In the genomic region with DNA sequence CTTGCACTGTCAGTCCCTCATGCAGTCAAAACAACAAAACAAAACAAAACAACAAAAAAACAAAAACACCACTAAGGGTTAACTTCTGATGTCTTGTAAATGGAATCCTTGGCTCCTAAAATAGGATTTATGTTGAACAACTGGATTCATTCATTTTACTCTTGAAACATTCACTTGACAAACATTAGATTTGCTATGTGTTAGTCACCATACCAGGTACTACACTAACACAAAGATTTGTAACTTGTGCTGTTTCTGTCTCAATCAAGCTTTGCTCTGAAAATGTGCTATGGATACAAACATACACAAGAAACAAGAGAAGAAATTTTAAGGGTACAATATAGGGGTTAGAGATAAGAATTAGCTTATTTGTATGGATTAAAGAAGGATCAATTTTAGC, we compare ENCODE assay signal across 22 cellular contexts.
"Had no signal": no experiment of that assay in that cellular context is flagged by ENCODE, and none has a peak within 500 bp of the region (broad histone marks: within the 10 kb centered on the region; RNA-seq: fewer than 3 reads in every experiment).

No MANE protein-coding gene starts in this region.

- H3K27me3 ChIP-seq: cardiac muscle cell, colonic mucosa, suprapubic skin, upper lobe of right lung had no signal

- H3K4me3 Mint-ChIP-seq: activated naive CD8-positive, alpha-beta T cell; activated T-cell treated with anti-CD3 and anti-CD28 coated beads, Interleukin-2, amount 50 U/mL, for 4 hours; natural killer cell treated with Interleukin-12 subunit alpha and Interleukin-12 subunit beta and Interleukin-15 and Interleukin-18, amount 100 ng/mL, for 72 hours; T-helper 17 cell had no signal

- H3K36me3 Mint-ChIP-seq: activated naive CD8-positive, alpha-beta T cell; natural killer cell treated with Interleukin-12 subunit alpha and Interleukin-12 subunit beta and Interleukin-15 and Interleukin-18, amount 100 ng/mL, for 72 hours had no signal

- H3K4me1 Mint-ChIP-seq: T-helper 17 cell had no signal

- H3K27me3 Mint-ChIP-seq: activated naive CD8-positive, alpha-beta T cell; natural killer cell treated with Interleukin-12 subunit alpha and Interleukin-12 subunit beta and Interleukin-15 and Interleukin-18, amount 100 ng/mL, for 72 hours; T-helper 17 cell had no signal

- H3K9me3 ChIP-seq: colonic mucosa, prostate gland, suprapubic skin, upper lobe of right lung had no signal

- H3K4me1 ChIP-seq: colonic mucosa, prostate gland, suprapubic skin, upper lobe of right lung had no signal

- H3K4me3 ChIP-seq: cardiac muscle cell, colonic mucosa, prostate gland, suprapubic skin, upper lobe of right lung had no signal

- FAIRE-seq: endothelial cell of umbilical vein, islet of Langerhans, TTC549 had no signal

- H3K36me3 ChIP-seq: cardiac muscle cell, colonic mucosa, prostate gland, suprapubic skin, upper lobe of right lung had no signal

- DNase-seq: activated CD4-positive, alpha-beta T cell treated with anti-CD3 and anti-CD28 coated beads for 1 hour; activated CD4-positive, alpha-beta T cell treated with anti-CD3 and anti-CD28 coated beads, Interleukin-2, amount 50 U/mL, for 48 hours; activated gamma-delta T cell; activated T-cell treated with anti-CD3 and anti-CD28 coated beads, Interleukin-2, amount 50 U/mL, for 4 hours; aorta; colonic mucosa; effector CD4-positive, alpha-beta T cell; head of caudate nucleus; stimulated activated CD4-positive, alpha-beta T cell treated with anti-CD3 and anti-CD28 coated beads, Interleukin-2, amount 100 ng/mL, for 48 hours; stimulated activated naive CD8-positive, alpha-beta T cell treated with anti-CD3 and anti-CD28 coated beads, Interleukin-15, Interleukin-2, amounts not matched to agents 100 U/mL and 50 U/mL, for 24 hours; T-helper 17 cell; upper lobe of right lung had no signal

- H3K27ac Mint-ChIP-seq: activated naive CD8-positive, alpha-beta T cell; natural killer cell treated with Interleukin-12 subunit alpha and Interleukin-12 subunit beta and Interleukin-15 and Interleukin-18, amount 100 ng/mL, for 72 hours; T-helper 17 cell had no signal

- ATAC-seq: activated T-cell treated with anti-CD3 and anti-CD28 coated beads, Interleukin-2, amount 50 U/mL, for 4 hours; left lobe of liver; natural killer cell treated with Interleukin-12 subunit alpha and Interleukin-12 subunit beta and Interleukin-15 and Interleukin-18, amount 100 ng/mL, for 72 hours; sciatic nerve; stimulated activated naive CD8-positive, alpha-beta T cell treated with anti-CD3 and anti-CD28 coated beads, Interleukin-15, Interleukin-2, amounts not matched to agents 100 U/mL and 50 U/mL, for 24 hours; T-helper 17 cell; upper lobe of right lung had no signal

- H3K27ac ChIP-seq: cardiac muscle cell, colonic mucosa, prostate gland, suprapubic skin, upper lobe of right lung had no signal
